11 cellular contexts compared by ENCODE assay signal in genomic region chr12:49297695-49298060, GRCh38. TPM values are rescaled to one million over a fixed set of nuclear protein-coding genes. Genes with fewer than 3 reads are reported as not detected.
DNase-seq lines count a peak whose midpoint lies in the region; ATAC-seq, FAIRE-seq and TF ChIP-seq lines count a peak whose summit lies in the region.
"Had no signal": no experiment of that assay in that cellular context is flagged by ENCODE, and none has a peak within 500 bp of the region (broad histone marks: within the 10 kb centered on the region; RNA-seq: fewer than 3 reads in every experiment).

No MANE protein-coding gene starts in this region.

- no peak overlapping the region for H3K4me3 ChIP-seq in CD8-positive, alpha-beta T cell (ENCODE audit: low read depth, low read length)
- peak overlapping the region; percentile 60 for H3K4me3 ChIP-seq in HUES6 (ENCODE audit: low read depth, low read length)
- H3K4me3 ChIP-seq in GM12878, result no peak overlapping the region

- peak overlapping the region; percentile 90 for H3K4me2 ChIP-seq in GM12878 (ENCODE audit: control insufficient read depth, insufficient read depth)

- H3K4me1 ChIP-seq in CD8-positive, alpha-beta T cell (ENCODE audit: insufficient read depth, low read length), result peaks cover 13% of the 10 kb centered on the region
- peaks cover 39% of the 10 kb centered on the region for H3K4me1 ChIP-seq in HUES6 (ENCODE audit: control insufficient read depth, insufficient read depth, low read length)
- H3K4me1 ChIP-seq in GM12878 (ENCODE audit: control insufficient read depth, insufficient read depth, low read length), result peaks cover 8% of the 10 kb centered on the region

- H3K27ac ChIP-seq in CD8-positive, alpha-beta T cell (ENCODE audit: low read depth, low read length), result no peak overlapping the region
- H3K27ac ChIP-seq in HUES6 (ENCODE audit: low read depth, low read length) (no peak overlapping the region), GM12878 (ENCODE audit: control insufficient read depth, insufficient read depth) (no peak overlapping the region)

- no peak overlapping the region for H3K27ac Mint-ChIP-seq in CD8-positive, alpha-beta T cell
- H3K27ac Mint-ChIP-seq in nephron, result no peak overlapping the region

- 10% methylated on average over 8 of the region's 8 CpGs for WGBS in GM12878 (ENCODE audit: insufficient coverage, insufficient replicate concordance, low lambda C conversion rate, missing lambda C conversion rate)

- H3K4me3 Mint-ChIP-seq in CD8-positive, alpha-beta T cell, result peak overlapping the region; percentile 22
- H3K4me3 Mint-ChIP-seq in nephron, result peak overlapping the region; percentile 32 to 44 (median 43)

- peaks cover 19% of the 10 kb centered on the region for H3K4me1 Mint-ChIP-seq in CD8-positive, alpha-beta T cell (ENCODE audit: low read depth)
- peaks cover 7% of the 10 kb centered on the region for H3K4me1 Mint-ChIP-seq in nephron

- TF ChIP-seq POLR2A in GM12878 (IDR thresholded peaks at IDR 0.05; ENCODE audit: low read depth, low read length) (no peak), GM18505 (IDR thresholded peaks at IDR 0.05; ENCODE audit: borderline replicate concordance, extremely low read depth, insufficient read depth, insufficient read length) (no peak)

- H3K27me3 ChIP-seq in CD8-positive, alpha-beta T cell (ENCODE audit: insufficient read depth, low read length), result peaks cover 39% of the 10 kb centered on the region
- H3K27me3 ChIP-seq in HUES6 (ENCODE audit: control insufficient read depth, insufficient read depth, low read length) (peaks cover 68% of the 10 kb centered on the region), GM12878 (replicated peaks in 1 of 2; ENCODE audit: control insufficient read depth in 2 of 2, insufficient read depth in 2 of 2, low read length in 1 of 2) (peaks cover 19 to 20% of the 10 kb centered on the region in 2 experiments)

- no peak for ATAC-seq in CD8-positive, alpha-beta T cell
- ATAC-seq in GM12878 (no peak), HG02973 (IDR thresholded peaks at IDR 0.05; ENCODE audit: unreplicated experiment) (no peak), GM18505 (IDR thresholded peaks at IDR 0.05; ENCODE audit: unreplicated experiment) (no peak)

- TF ChIP-seq RAD21 in GM12878 (IDR thresholded peaks at IDR 0.05; ENCODE audit: insufficient read depth, low read depth, low read length), result no peak

- RAD21 ChIA-PET in GM12878 (lab: Charles Lee; ENCODE audit: unreplicated experiment), result interaction anchor here (1.0 to 1.7 kb wide), 5 partner anchors 9 to 60 kb away, joined by 4 to 8 read pairs (median 4); partner anchors contain the start of gene TROAP

- no peaks in the 10 kb centered on the region for H3K9me3 Mint-ChIP-seq in CD8-positive, alpha-beta T cell
- no peaks in the 10 kb centered on the region for H3K9me3 Mint-ChIP-seq in nephron

- POLR2A ChIA-PET in CD8-positive, alpha-beta T cell (lab: Charles Lee), result no interaction called here
- POLR2A ChIA-PET in GM12878 (lab: Charles Lee), result no interaction called here

- intact Hi-C loops in CD8-positive, alpha-beta T cell (cut with DNase I, micrococcal nuclease), result no loop called here
- intact Hi-C loops in GM12878 (cut with micrococcal nuclease; ENCODE audit: unreplicated experiment), result no loop called here

- SMC1A ChIA-PET in GM12878 (lab: Charles Lee; ENCODE audit: uncharacterized antibody, unreplicated experiment), result interaction anchor here (1.0 kb wide), 1 partner anchor 9 kb away, joined by 4 read pairs; no protein-coding TSS in a partner anchor

- peaks cover 50% of the 10 kb centered on the region for H3K27me3 Mint-ChIP-seq in CD8-positive, alpha-beta T cell (ENCODE audit: low read depth)
- H3K27me3 Mint-ChIP-seq in nephron (ENCODE audit: low read depth), result peaks cover 92% of the 10 kb centered on the region

- BruUV-seq in GM12878 (replicated peaks; lab: Mats Ljungman, UMichigan), result no TSS peak

- H2AFZ ChIP-seq in GM12878 (ENCODE audit: control insufficient read depth, low read depth, low read length), result no peak overlapping the region

- no peak for TF ChIP-seq EP300 in GM12878 (IDR thresholded peaks at IDR 0.05; ENCODE audit: borderline replicate concordance in 1 of 2, control insufficient read depth in 1 of 2, low read depth in 2 of 2, low read length in 2 of 2)

- CTCF ChIA-PET in CD8-positive, alpha-beta T cell (lab: Charles Lee), result interaction anchor here (1.4 to 5.2 kb wide), 4 partner anchors 12 to 55 kb away, joined by 3 to 38 read pairs (median 6); no protein-coding TSS in a partner anchor
- CTCF ChIA-PET in GM12878 (lab: Yijun Ruan, JAX), result interaction anchor here (0.6 to 16.2 kb wide), 9 partner anchors 9 to 156 kb away, joined by 3 to 231 read pairs (median 6); partner anchors contain the start of genes DNAJC22 and TROAP

- TF ChIP-seq CTCF in CD8-positive, alpha-beta T cell (IDR thresholded peaks at IDR 0.05), result no peak
- TF ChIP-seq CTCF in GM12878 (IDR thresholded peaks at IDR 0.05 in 2 of 3, conservative IDR thresholded peaks at IDR 0.05 in 1 of 3; ENCODE audit: control insufficient read depth in 2 of 3, extremely low read depth in 1 of 3, insufficient read depth in 1 of 3, low read depth in 3 of 3, low read length in 3 of 3), result no peak
- no peak for TF ChIP-seq CTCF in nephron (IDR thresholded peaks at IDR 0.05; ENCODE audit: unreplicated experiment in 3 of 3)

- no peaks in the 10 kb centered on the region for H3K79me2 ChIP-seq in GM12878 (ENCODE audit: control insufficient read depth, insufficient read depth, low read length)

- no peaks in the 10 kb centered on the region for H4K20me1 ChIP-seq in GM12878 (ENCODE audit: control insufficient read depth, insufficient read depth)

- no peak for DNase-seq in CD8-positive, alpha-beta T cell
- DNase-seq in GM12878 (ENCODE audit: low read depth, low spot score) (no peak), SW 1271 (lab: John Stamatoyannopoulos, UW) (no peak)
- DNase-seq: NCI-H1436 treated with DMSO at 0.1 percent for 48 hours, T1000 had no signal

- no peaks in the 10 kb centered on the region for H3K9me3 ChIP-seq in CD8-positive, alpha-beta T cell (ENCODE audit: low read length)
- H3K9me3 ChIP-seq in HUES6 (ENCODE audit: control insufficient read depth, insufficient read depth, low read depth, low read length) (no peaks in the 10 kb centered on the region), GM12878 (replicated peaks; ENCODE audit: control insufficient read depth, insufficient read depth, low read length) (no peaks in the 10 kb centered on the region)

- no peaks in the 10 kb centered on the region for H3K36me3 ChIP-seq in CD8-positive, alpha-beta T cell (ENCODE audit: insufficient read depth, low read length)
- H3K36me3 ChIP-seq in HUES6 (ENCODE audit: control insufficient read depth, insufficient read depth, low read length) (no peaks in the 10 kb centered on the region), GM12878 (ENCODE audit: control insufficient read depth in 2 of 2, insufficient read depth in 2 of 2, low read length in 1 of 2) (no peaks in the 10 kb centered on the region)

- in situ Hi-C loops in GM12878 (cut with MboI), result no loop called here

- FAIRE-seq in GM12878 (lab: Jason Lieb, UNC), result no peak

- no peaks in the 10 kb centered on the region for H3K36me3 Mint-ChIP-seq in CD8-positive, alpha-beta T cell
- no peaks in the 10 kb centered on the region for H3K36me3 Mint-ChIP-seq in nephron (ENCODE audit: low read depth)

- H3K9ac ChIP-seq in HUES6 (ENCODE audit: low read length) (no peak overlapping the region), GM12878 (ENCODE audit: control insufficient read depth, insufficient read depth, low read length) (no peak overlapping the region)

RNA-seq across cellular contexts. Expression of gene PRPH, which starts 2.7 kb away (rescaled TPM):
- total RNA-seq in CD8-positive, alpha-beta T cell, result not detected
- total RNA-seq in GM12878 (2013; cell fraction: nucleolus; rRNA removed), result not detected in 2 replicates
- total RNA-seq in GM12878 (2014; rRNA removed) (0.22 and 0.23 TPM in 2 replicates), GM12878 (2014; rRNA removed; fragmentation: Illumina TruSeq; extraction: Trizol) (0.09 TPM in 1 of 2 replicates, not detected in the other), GM12878 (2021) (0.31 TPM in 1 of 2 replicates, not detected in the other)
- not detected for polyA plus RNA-seq in GM12878 (2011; ENCODE audit: low read depth)
- polyA plus RNA-seq in GM12878 (2011; rRNA removed) (not detected in 2 replicates), GM12878 (2014; fragmentation: Illumina TruSeq; extraction: Trizol) (0.09 TPM in 1 of 2 replicates, not detected in the other), GM12878 (2014; fragmentation: Nextera tagmentation; extraction: Ambion mirVana) (under 1 TPM; 0.11 to 0.16 TPM), GM12878 (2014; rRNA removed) (0.19 TPM in 1 of 2 replicates, not detected in the other), GM12878 (2016; fragmentation: Nextera tagmentation; extraction: Ambion mirVana) (under 1 TPM in 1 of 2 experiments, not detected in 1; 0.45 TPM)
- polyA plus RNA-seq in GM12878 (2011; cell fraction: cytosol; rRNA removed), result not detected in 2 replicates
- polyA plus RNA-seq in GM12878 (2011; cell fraction: nucleus; rRNA removed), result 0.04 and 0.25 TPM in 2 replicates
- polyA plus RNA-seq in GM12878 (2012), result not detected in 2 replicates
- not detected in 2 replicates for polyA minus RNA-seq in GM12878 (2011; rRNA and poly(A)+ RNA removed)
- polyA minus RNA-seq in GM12878 (2011; cell fraction: cytosol; rRNA and poly(A)+ RNA removed), result not detected in 2 replicates
- polyA minus RNA-seq in GM12878 (2011; cell fraction: nucleus; rRNA and poly(A)+ RNA removed), result not detected in 2 replicates
- total RNA-seq: liver, renal cortical epithelial cell had no signal

RNA-seq across cellular contexts. Expression of gene TROAP, which starts 25.4 kb away (rescaled TPM):
- total RNA-seq in CD8-positive, alpha-beta T cell, result under 1 TPM; 0.49 to 0.72 TPM
- total RNA-seq in GM12878 (2013; cell fraction: nucleolus; rRNA removed), result 21.4 and 21.8 TPM in 2 replicates
- total RNA-seq in GM12878 (2014; rRNA removed) (38.9 and 39.1 TPM in 2 replicates), GM12878 (2014; rRNA removed; fragmentation: Illumina TruSeq; extraction: Trizol) (40.1 and 44.2 TPM in 2 replicates), GM12878 (2021) (48.8 and 58.2 TPM in 2 replicates)
- polyA plus RNA-seq in GM12878 (2011; ENCODE audit: low read depth), result 13.1 TPM
- polyA plus RNA-seq in GM12878 (2011; rRNA removed) (15.6 and 29.0 TPM in 2 replicates), GM12878 (2014; fragmentation: Illumina TruSeq; extraction: Trizol) (41.8 and 93.7 TPM in 2 replicates), GM12878 (2014; fragmentation: Nextera tagmentation; extraction: Ambion mirVana) (10 to 100 TPM; 26.8 to 46.9 TPM), GM12878 (2014; rRNA removed) (69.9 and 75.4 TPM in 2 replicates), GM12878 (2016; fragmentation: Nextera tagmentation; extraction: Ambion mirVana) (10 to 100 TPM; 59.3 to 59.8 TPM)
- polyA plus RNA-seq in GM12878 (2011; cell fraction: cytosol; rRNA removed), result 22.7 and 35.7 TPM in 2 replicates
- polyA plus RNA-seq in GM12878 (2011; cell fraction: nucleus; rRNA removed), result 112 and 150 TPM in 2 replicates
- 23.4 and 24.0 TPM in 2 replicates for polyA plus RNA-seq in GM12878 (2012)
- polyA minus RNA-seq in GM12878 (2011; rRNA and poly(A)+ RNA removed), result 17.0 and 28.9 TPM in 2 replicates
- polyA minus RNA-seq in GM12878 (2011; cell fraction: cytosol; rRNA and poly(A)+ RNA removed), result 13.1 and 17.6 TPM in 2 replicates
- polyA minus RNA-seq in GM12878 (2011; cell fraction: nucleus; rRNA and poly(A)+ RNA removed), result 37.7 and 62.9 TPM in 2 replicates

RNA-seq across cellular contexts. Expression of gene TUBA1C, which starts 32.8 kb away (rescaled TPM):
- total RNA-seq in CD8-positive, alpha-beta T cell, result 10 to 100 TPM; 25.5 to 30.7 TPM
- 36.9 and 48.7 TPM in 2 replicates for total RNA-seq in GM12878 (2013; cell fraction: nucleolus; rRNA removed)
- total RNA-seq in GM12878 (2014; rRNA removed) (449 and 453 TPM in 2 replicates), GM12878 (2014; rRNA removed; fragmentation: Illumina TruSeq; extraction: Trizol) (333 and 343 TPM in 2 replicates), GM12878 (2021) (318 and 323 TPM in 2 replicates)
- 181 TPM for polyA plus RNA-seq in GM12878 (2011; ENCODE audit: low read depth)
- polyA plus RNA-seq in GM12878 (2011; rRNA removed) (406 and 821 TPM in 2 replicates), GM12878 (2014; fragmentation: Illumina TruSeq; extraction: Trizol) (958 and 1,003 TPM in 2 replicates), GM12878 (2014; fragmentation: Nextera tagmentation; extraction: Ambion mirVana) (100 to 1,000 TPM; 285 to 374 TPM), GM12878 (2014; rRNA removed) (716 and 733 TPM in 2 replicates), GM12878 (2016; fragmentation: Nextera tagmentation; extraction: Ambion mirVana) (100 to 1,000 TPM; 432 to 449 TPM)
- 1,358 and 1,411 TPM in 2 replicates for polyA plus RNA-seq in GM12878 (2011; cell fraction: cytosol; rRNA removed)
- 349 and 442 TPM in 2 replicates for polyA plus RNA-seq in GM12878 (2011; cell fraction: nucleus; rRNA removed)
- polyA plus RNA-seq in GM12878 (2012), result 194 and 220 TPM in 2 replicates
- polyA minus RNA-seq in GM12878 (2011; rRNA and poly(A)+ RNA removed), result 870 and 1,102 TPM in 2 replicates
- 144 and 171 TPM in 2 replicates for polyA minus RNA-seq in GM12878 (2011; cell fraction: cytosol; rRNA and poly(A)+ RNA removed)
- 70.7 and 117 TPM in 2 replicates for polyA minus RNA-seq in GM12878 (2011; cell fraction: nucleus; rRNA and poly(A)+ RNA removed)

RNA-seq across cellular contexts. Expression of gene C1QL4, which starts 39.3 kb away (rescaled TPM):
- total RNA-seq in CD8-positive, alpha-beta T cell, result not detected
- not detected in 2 replicates for total RNA-seq in GM12878 (2013; cell fraction: nucleolus; rRNA removed)
- total RNA-seq in GM12878 (2014; rRNA removed) (not detected in 2 replicates), GM12878 (2014; rRNA removed; fragmentation: Illumina TruSeq; extraction: Trizol) (not detected in 2 replicates), GM12878 (2021) (not detected in 2 replicates)
- not detected for polyA plus RNA-seq in GM12878 (2011; ENCODE audit: low read depth)
- polyA plus RNA-seq in GM12878 (2011; rRNA removed) (not detected in 2 replicates), GM12878 (2014; fragmentation: Illumina TruSeq; extraction: Trizol) (not detected in 2 replicates), GM12878 (2014; fragmentation: Nextera tagmentation; extraction: Ambion mirVana) (not detected), GM12878 (2014; rRNA removed) (0.05 TPM in 1 of 2 replicates, not detected in the other), GM12878 (2016; fragmentation: Nextera tagmentation; extraction: Ambion mirVana) (not detected)
- 0.03 TPM in 1 of 2 replicates, not detected in the other for polyA plus RNA-seq in GM12878 (2011; cell fraction: cytosol; rRNA removed)
- polyA plus RNA-seq in GM12878 (2011; cell fraction: nucleus; rRNA removed), result 0.06 and 0.13 TPM in 2 replicates
- polyA plus RNA-seq in GM12878 (2012), result 0.12 and 0.13 TPM in 2 replicates
- polyA minus RNA-seq in GM12878 (2011; rRNA and poly(A)+ RNA removed), result not detected in 2 replicates
- not detected in 2 replicates for polyA minus RNA-seq in GM12878 (2011; cell fraction: cytosol; rRNA and poly(A)+ RNA removed)
- 0.19 TPM in 1 of 2 replicates, not detected in the other for polyA minus RNA-seq in GM12878 (2011; cell fraction: nucleus; rRNA and poly(A)+ RNA removed)
- total RNA-seq: liver had no signal
- polyA plus RNA-seq: liver had no signal

RNA-seq across cellular contexts. Expression of gene DNAJC22, which starts 49.0 kb away (rescaled TPM):
- not detected for total RNA-seq in CD8-positive, alpha-beta T cell
- total RNA-seq in GM12878 (2013; cell fraction: nucleolus; rRNA removed), result 1.1 and 1.2 TPM in 2 replicates
- total RNA-seq in GM12878 (2014; rRNA removed) (0.05 and 0.11 TPM in 2 replicates), GM12878 (2014; rRNA removed; fragmentation: Illumina TruSeq; extraction: Trizol) (0.09 TPM in 2 replicates), GM12878 (2021) (0.15 and 0.19 TPM in 2 replicates)
- not detected for polyA plus RNA-seq in GM12878 (2011; ENCODE audit: low read depth)
- polyA plus RNA-seq in GM12878 (2011; rRNA removed) (0.61 and 0.82 TPM in 2 replicates), GM12878 (2014; fragmentation: Illumina TruSeq; extraction: Trizol) (0.06 and 0.10 TPM in 2 replicates), GM12878 (2014; fragmentation: Nextera tagmentation; extraction: Ambion mirVana) (not detected), GM12878 (2014; rRNA removed) (0.20 and 0.44 TPM in 2 replicates), GM12878 (2016; fragmentation: Nextera tagmentation; extraction: Ambion mirVana) (under 1 TPM in 1 of 2 experiments, not detected in 1; 0.13 TPM)
- 0.75 and 1.2 TPM in 2 replicates for polyA plus RNA-seq in GM12878 (2011; cell fraction: cytosol; rRNA removed)
- 1.3 and 1.5 TPM in 2 replicates for polyA plus RNA-seq in GM12878 (2011; cell fraction: nucleus; rRNA removed)
- polyA plus RNA-seq in GM12878 (2012), result 0.08 and 0.19 TPM in 2 replicates
- polyA minus RNA-seq in GM12878 (2011; rRNA and poly(A)+ RNA removed), result 0.44 and 0.77 TPM in 2 replicates
- polyA minus RNA-seq in GM12878 (2011; cell fraction: cytosol; rRNA and poly(A)+ RNA removed), result not detected in 2 replicates
- polyA minus RNA-seq in GM12878 (2011; cell fraction: nucleus; rRNA and poly(A)+ RNA removed), result 0.57 and 0.60 TPM in 2 replicates

Comparison
In these comparisons a context has a peak if more than half of its experiments do, and no peak if none do; other contexts are left out.
1. RNA of gene TROAP, which starts 25.4 kb away (total RNA-seq): 21.4 to 58.2 TPM in GM12878; 0.49 to 0.72 TPM in CD8-positive, alpha-beta T cell; every median in the first group is over 10 times any median in the second.